20 cellular contexts compared by ENCODE assay signal in the genomic region with DNA sequence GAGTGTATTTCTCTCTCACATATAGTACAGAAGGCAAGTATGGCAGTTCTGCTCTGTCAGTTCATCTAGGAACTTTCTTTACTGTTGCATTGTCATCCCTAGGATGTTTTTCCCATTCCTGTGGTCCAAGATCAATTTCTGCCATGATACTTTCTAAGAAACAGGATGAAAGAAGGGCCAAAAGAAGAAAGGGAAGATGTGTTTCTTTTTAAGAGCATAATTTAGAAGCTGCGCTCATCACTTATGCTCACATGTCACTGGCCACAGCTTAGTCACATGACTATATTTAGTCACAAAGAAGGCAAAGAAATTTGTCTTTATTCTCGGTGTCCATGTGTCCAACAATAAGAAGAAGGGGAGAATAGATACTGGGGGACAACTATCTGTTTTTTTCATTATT. TPM values are rescaled to one million over a fixed set of nuclear protein-coding genes. Genes with fewer than 3 reads are reported as not detected.
DNase-seq lines count a peak whose midpoint lies in the region; ATAC-seq and TF ChIP-seq lines count a peak whose summit lies in the region.
"Had no signal": no experiment of that assay in that cellular context is flagged by ENCODE, and none has a peak within 500 bp of the region (broad histone marks: within the 10 kb centered on the region; RNA-seq: fewer than 3 reads in every experiment).

No MANE protein-coding gene starts in this region.

- no peaks in the 10 kb centered on the region for H3K36me3 ChIP-seq in OCI-LY7 (ENCODE audit: insufficient read depth, low read length)
- no peaks in the 10 kb centered on the region for H3K36me3 ChIP-seq in psoas muscle (ENCODE audit: insufficient read depth in 1 of 2, low read depth in 1 of 2)
- H3K36me3 ChIP-seq: BE2C had no signal

- no peaks in the 10 kb centered on the region for H3K9me3 ChIP-seq in OCI-LY7 (ENCODE audit: low read length)
- no peaks in the 10 kb centered on the region for H3K9me3 ChIP-seq in psoas muscle
- H3K9me3 ChIP-seq: BE2C had no signal

- H3K27me3 ChIP-seq in psoas muscle (ENCODE audit: insufficient read depth in 3 of 3, low read length in 2 of 3) = no peaks in the 10 kb centered on the region
- H3K27me3 ChIP-seq: BE2C had no signal

- H3K4me3 ChIP-seq in OCI-LY7 (ENCODE audit: low read depth, low read length, poor library complexity, severe bottlenecking) (no peak overlapping the region), fibroblast of mammary gland (ENCODE audit: control insufficient read depth, low read depth, low read length) (no peak overlapping the region), psoas muscle (no peak overlapping the region)
- H3K4me3 ChIP-seq: SK-N-MC had no signal

- CTCF ChIA-PET in OCI-LY7 (lab: Charles Lee; ENCODE audit: unreplicated experiment) = no interaction called here
- CTCF ChIA-PET in activated CD4-positive, alpha-beta T cell treated with anti-CD3 and anti-CD28 coated beads, Interleukin-2, amount 10 ng/mL, durations not matched to agents 7 days and 5 days (lab: Charles Lee) = no interaction called here

- no peak for TF ChIP-seq CTCF in OCI-LY7 (conservative IDR thresholded peaks at IDR 0.05; ENCODE audit: low read length)
- TF ChIP-seq CTCF in fibroblast of mammary gland (conservative IDR thresholded peaks at IDR 0.05; ENCODE audit: control insufficient read depth, insufficient read depth, low read depth, low read length) = no peak
- no peak for TF ChIP-seq CTCF in psoas muscle (IDR thresholded peaks at IDR 0.05)

- intact Hi-C loops in OCI-LY7 (cut with micrococcal nuclease; ENCODE audit: unreplicated experiment) = no loop called here
- intact Hi-C loops in psoas muscle (cut with DNase I) = no loop called here

- H4K20me1 ChIP-seq in OCI-LY7 (ENCODE audit: insufficient read depth, low read length) = no peaks in the 10 kb centered on the region

- peaks cover 25% of the 10 kb centered on the region for H3K4me1 ChIP-seq in OCI-LY7 (ENCODE audit: insufficient read depth, low read length, poor library complexity, severe bottlenecking)
- H3K4me1 ChIP-seq in psoas muscle = peaks cover 51% of the 10 kb centered on the region
- H3K4me1 ChIP-seq: BE2C had no signal

- BruUV-seq in OCI-LY7 (replicated peaks; lab: Mats Ljungman, UMichigan) = no TSS peak

- no peaks in the 10 kb centered on the region for H3K9me3 Mint-ChIP-seq in activated CD4-positive, alpha-beta T cell treated with anti-CD3 and anti-CD28 coated beads, Interleukin-2, amount 10 ng/mL, durations not matched to agents 7 days and 5 days
- H3K9me3 Mint-ChIP-seq: CD4-positive, alpha-beta T cell had no signal

- peak; percentile 40 to 61 (median 52) for ATAC-seq in psoas muscle
- ATAC-seq in HG02852 (IDR thresholded peaks at IDR 0.05; ENCODE audit: unreplicated experiment) = no peak
- ATAC-seq: Panc1 had no signal

- no peaks in the 10 kb centered on the region for H3K9me2 ChIP-seq in OCI-LY7 (ENCODE audit: insufficient read depth, low read length)

- H3K79me2 ChIP-seq in OCI-LY7 (ENCODE audit: insufficient read depth, low read depth, low read length) = no peaks in the 10 kb centered on the region

- H3K36me3 Mint-ChIP-seq in activated CD4-positive, alpha-beta T cell treated with anti-CD3 and anti-CD28 coated beads, Interleukin-2, amount 10 ng/mL, durations not matched to agents 7 days and 5 days (ENCODE audit: low read depth) = no peaks in the 10 kb centered on the region

- POLR2A ChIA-PET in OCI-LY7 (lab: Charles Lee) = interaction anchor here (0.7 kb wide), 2 partner anchors 41 to 93 kb away, joined by 3 to 4 read pairs; no protein-coding TSS in a partner anchor
- POLR2A ChIA-PET in activated CD4-positive, alpha-beta T cell treated with anti-CD3 and anti-CD28 coated beads, Interleukin-2, amount 10 ng/mL, durations not matched to agents 7 days and 5 days (lab: Charles Lee) = no interaction called here

- H3K4me1 Mint-ChIP-seq in activated CD4-positive, alpha-beta T cell treated with anti-CD3 and anti-CD28 coated beads, Interleukin-2, amount 10 ng/mL, durations not matched to agents 7 days and 5 days = no peaks in the 10 kb centered on the region

- H2AFZ ChIP-seq in OCI-LY7 (ENCODE audit: low read length) = peak overlapping the region; percentile 41; the same call in 1 of the 2 replicates

- DNase-seq in EH (ENCODE audit: low read depth) = peak; percentile 6
- DNase-seq in OCI-LY7 (ENCODE audit: low spot score) = no peak
- peak; percentile 7 for DNase-seq in fibroblast of mammary gland (ENCODE audit: low read depth)
- no peak for DNase-seq in psoas muscle
- no peak for DNase-seq in HuH-7 (ENCODE audit: low spot score)
- DNase-seq in activated CD4-positive, alpha-beta T cell treated with anti-CD3 and anti-CD28 coated beads, Interleukin-2, amount 10 ng/mL, durations not matched to agents 7 days and 5 days = no peak
- DNase-seq: BE2C; CD4-positive, alpha-beta T cell; DMS53; HCEC 1CT; KG1; NCI-H1048; NCI-H1436 treated with DMSO at 0.1 percent for 48 hours; NCI-H2029 treated with DMSO at 0.1 percent for 48 hours; NCI-H2171 treated with DMSO at 0.1 percent for 48 hours; NCI-H446 treated with DMSO at 0.1 percent for 48 hours; NCI-H748 treated with DMSO at 0.1 percent for 48 hours had no signal

- H3K27ac Mint-ChIP-seq in activated CD4-positive, alpha-beta T cell treated with anti-CD3 and anti-CD28 coated beads, Interleukin-2, amount 10 ng/mL, durations not matched to agents 7 days and 5 days = no peak overlapping the region
- H3K27ac Mint-ChIP-seq: CD4-positive, alpha-beta T cell had no signal

- H3K27ac ChIP-seq in OCI-LY7 (ENCODE audit: low read depth, low read length, poor library complexity, severe bottlenecking) = no peak overlapping the region
- peak overlapping the region; percentile 93 for H3K27ac ChIP-seq in psoas muscle
- H3K27ac ChIP-seq: SK-N-MC had no signal

- no peak overlapping the region for H3K4me3 Mint-ChIP-seq in activated CD4-positive, alpha-beta T cell treated with anti-CD3 and anti-CD28 coated beads, Interleukin-2, amount 10 ng/mL, durations not matched to agents 7 days and 5 days
- H3K4me3 Mint-ChIP-seq: CD4-positive, alpha-beta T cell had no signal

- H3K4me2 ChIP-seq in OCI-LY7 (ENCODE audit: low read length) = 0 out of 2 replicates have a peak overlapping the region, but pooled peaks have one; percentile 17

- peaks cover 23% of the 10 kb centered on the region for H3K27me3 Mint-ChIP-seq in activated CD4-positive, alpha-beta T cell treated with anti-CD3 and anti-CD28 coated beads, Interleukin-2, amount 10 ng/mL, durations not matched to agents 7 days and 5 days

- WGBS in psoas muscle, 3 donors = 42 to 78% (median 56%) methylated on average over 2 of the region's 2 CpGs

RNA-seq across cellular contexts. Expression of a gene that starts 7.0 kb away (rescaled TPM):
- 25.5 and 32.1 TPM in 2 replicates for total RNA-seq in OCI-LY7 (2014; rRNA removed; shearing (Covaris generic))
- 59.6 and 67.2 TPM in 2 replicates for total RNA-seq in OCI-LY7 (2022)
- total RNA-seq in psoas muscle = 100 to 1,000 TPM; 159 to 266 (median 243) TPM
- 100 to 1,000 TPM in 2 of 3 donors, 10 to 100 TPM in 1; 97.8 to 142 (median 126) TPM for polyA plus RNA-seq in psoas muscle
- total RNA-seq in activated CD4-positive, alpha-beta T cell treated with anti-CD3 and anti-CD28 coated beads, Interleukin-2, amount 10 ng/mL, durations not matched to agents 7 days and 5 days = 10 to 100 TPM; 25.2 to 26.3 TPM

RNA-seq across cellular contexts. Expression of a gene that starts 45.9 kb away (rescaled TPM):
- 4.6 and 6.3 TPM in 2 replicates for total RNA-seq in OCI-LY7 (2014; rRNA removed; shearing (Covaris generic))
- total RNA-seq in OCI-LY7 (2022) (13.2 and 17.9 TPM in 2 replicates), psoas muscle (10 to 100 TPM; 12.7 to 26.8 (median 19.6) TPM)
- polyA plus RNA-seq in psoas muscle = 1 to 10 TPM; 2.5 to 8.3 (median 2.9) TPM
- 10 to 100 TPM in 1 of 2 experiments, 1 to 10 TPM in 1; 9.5 to 11.8 TPM for total RNA-seq in activated CD4-positive, alpha-beta T cell treated with anti-CD3 and anti-CD28 coated beads, Interleukin-2, amount 10 ng/mL, durations not matched to agents 7 days and 5 days

Comparison
In these comparisons a context has a peak if more than half of its experiments do, and no peak if none do; other contexts are left out.
1. DNase-seq: peak in EH (single experiment) and fibroblast of mammary gland (single experiment); none in OCI-LY7 (single experiment), psoas muscle (0 of 2), HuH-7 (single experiment) and activated CD4-positive, alpha-beta T cell treated with anti-CD3 and anti-CD28 coated beads, Interleukin-2, amount 10 ng/mL, durations not matched to agents 7 days and 5 days (single experiment).